18 cellular contexts compared by ENCODE assay signal in genomic region chr5:16076657-16077056, GRCh38.
"Had no signal": no experiment of that assay in that cellular context is flagged by ENCODE, and none has a peak within 500 bp of the region (broad histone marks: within the 10 kb centered on the region; RNA-seq: fewer than 3 reads in every experiment).

No MANE protein-coding gene starts in this region.

- H3K9me3 Mint-ChIP-seq: nephron had no signal

- H3K27ac Mint-ChIP-seq: dendritic cell treated with granulocyte-macrophage colony-stimulating factor and Interleukin-4, amounts not matched to agents 40 ng/mL and 50 ng/mL, for 4 days; effector memory CD8-positive, alpha-beta T cell; naive B cell; nephron; progenitor cell of endocrine pancreas had no signal

- DNase-seq: effector memory CD8-positive, alpha-beta T cell; esophagus squamous epithelium; foreskin fibroblast; kidney; left colon; mesendoderm; naive B cell; occipital lobe; pancreas; small intestine; stimulated activated CD4-positive, alpha-beta T cell treated with anti-CD3 and anti-CD28 coated beads, Interleukin-2, amount 100 ng/mL, for 48 hours; stimulated activated naive CD4-positive, alpha-beta T cell treated with Interleukin-2 at 50 U/mL for 16 hours; trophoblast cell had no signal

- H3K4me1 ChIP-seq: esophagus squamous epithelium, pancreas had no signal

- H3K4me3 Mint-ChIP-seq: dendritic cell treated with granulocyte-macrophage colony-stimulating factor and Interleukin-4, amounts not matched to agents 40 ng/mL and 50 ng/mL, for 4 days; effector memory CD8-positive, alpha-beta T cell; naive B cell; nephron had no signal

- H3K4me3 ChIP-seq: esophagus squamous epithelium, hepatocyte, pancreas had no signal

- H3K36me3 ChIP-seq: esophagus squamous epithelium, pancreas had no signal

- H3K27ac ChIP-seq: esophagus squamous epithelium, hepatocyte, pancreas had no signal

- H3K27me3 ChIP-seq: esophagus squamous epithelium, hepatocyte, pancreas had no signal

- H3K4me1 Mint-ChIP-seq: naive B cell, nephron had no signal

- H3K4me2 ChIP-seq: hepatocyte had no signal

- H3K9me3 ChIP-seq: esophagus squamous epithelium, pancreas had no signal

- ATAC-seq: effector memory CD8-positive, alpha-beta T cell; left colon; pancreas; right cardiac atrium had no signal

- H3K79me2 ChIP-seq: hepatocyte had no signal

- H3K27me3 Mint-ChIP-seq: dendritic cell treated with granulocyte-macrophage colony-stimulating factor and Interleukin-4, amounts not matched to agents 40 ng/mL and 50 ng/mL, for 4 days; effector memory CD8-positive, alpha-beta T cell; naive B cell; progenitor cell of endocrine pancreas had no signal

- H2AFZ ChIP-seq: hepatocyte had no signal
